ENCODE assay signal across 26 cellular contexts in genomic region chr15:78550815-78551214, GRCh38. TPM values are rescaled to one million over a fixed set of nuclear protein-coding genes. Genes with fewer than 3 reads are reported as not detected.
A peak's percentile ranks its signal among the peaks of the same experiment; 100 is the strongest.
DNase-seq lines count a peak whose midpoint lies in the region; ATAC-seq, FAIRE-seq and TF ChIP-seq lines count a peak whose summit lies in the region.
"Had no signal": no experiment of that assay in that cellular context is flagged by ENCODE, and none has a peak within 500 bp of the region (broad histone marks: within the 10 kb centered on the region; RNA-seq: fewer than 3 reads in every experiment).

No MANE protein-coding gene starts in this region.

- peaks cover 17% of the 10 kb centered on the region for H3K4me1 Mint-ChIP-seq in nephron progenitor cell
- H3K4me1 Mint-ChIP-seq: CD8-positive, alpha-beta memory T cell had no signal

- no peaks in the 10 kb centered on the region for H3K9me2 ChIP-seq in MM.1S (replicated peaks; ENCODE audit: insufficient read depth, low read length)

- POLR2A ChIA-PET in HepG2 (lab: Yijun Ruan, JAX), result interaction anchor here (3.0 kb wide), 1 partner anchor 10 kb away, joined by 15 read pairs; the partner anchor contains the start of gene PSMA4

- H3K4me3 Mint-ChIP-seq in nephron progenitor cell, result no peak overlapping the region
- H3K4me3 Mint-ChIP-seq: CD14-positive monocyte; CD4-positive, alpha-beta T cell; CD8-positive, alpha-beta memory T cell; HFFc6 had no signal

- ATAC-seq in HepG2 (no peak), right lobe of liver (no peak), GM19324 (IDR thresholded peaks at IDR 0.05; ENCODE audit: low FRiP score, unreplicated experiment) (no peak), GM18498 (IDR thresholded peaks at IDR 0.05; ENCODE audit: unreplicated experiment) (no peak)

- no TSS peak for BruUV-seq in HepG2 (replicated peaks; lab: Mats Ljungman, UMichigan)

- FAIRE-seq in HepG2 (lab: Jason Lieb, UNC), result no peak
- FAIRE-seq: D721Med, GM18507, H54 had no signal

- peaks cover 4% of the 10 kb centered on the region for H3K27me3 Mint-ChIP-seq in nephron progenitor cell (ENCODE audit: low read depth, poor library complexity)
- H3K27me3 Mint-ChIP-seq: CD4-positive, alpha-beta T cell had no signal

- H3K36me3 ChIP-seq in HepG2 (replicated peaks in 1 of 2; ENCODE audit: control insufficient read depth in 1 of 2, insufficient read depth in 2 of 2, low read length in 2 of 2), result peaks cover 11 to 24% of the 10 kb centered on the region in 2 experiments
- peaks cover 4 to 40% (median 27%) of the 10 kb centered on the region in 4 donors for H3K36me3 ChIP-seq in right lobe of liver
- H3K36me3 ChIP-seq in MM.1S (replicated peaks; ENCODE audit: insufficient read depth, low read length), result peaks cover 11% of the 10 kb centered on the region; the same call in 1 of the 2 replicates

- TF ChIP-seq EP300 in HepG2 (IDR thresholded peaks at IDR 0.05; ENCODE audit: low read depth in 2 of 2, low read length in 2 of 2) (no peak), HepG2 (CRISPR knock-in tag; IDR thresholded peaks at IDR 0.05; ENCODE audit: borderline replicate concordance) (no peak)

- TF ChIP-seq RAD21 in HepG2 (CRISPR knock-in tag; IDR thresholded peaks at IDR 0.05), result no peak

- intact Hi-C loops in HepG2 (cut with micrococcal nuclease; ENCODE audit: unreplicated experiment), result no loop called here
- intact Hi-C loops in right lobe of liver (cut with DNase I), result no loop called here

- CTCF ChIA-PET in HepG2 (lab: Yijun Ruan, JAX; ENCODE audit: low intra/inter-chr PET ratio, low total read pairs), result no interaction called here

- no peak overlapping the region for H2AFZ ChIP-seq in HepG2 (ENCODE audit: low read length)
- no peak overlapping the region for H2AFZ ChIP-seq in MM.1S (ENCODE audit: low read length)

- H3K27ac ChIP-seq in HepG2 (ENCODE audit: extremely low read length, insufficient read depth, low read length) (no peak overlapping the region), right lobe of liver (no peak overlapping the region), MM.1S (ENCODE audit: low read length) (peak overlapping the region; percentile 65)
- H3K27ac ChIP-seq: A549; BLaER1 treated with 17β-estradiol and CSF1 and Interleukin-3, amounts not matched to agents 10 nM and 100 nM had no signal

- TF ChIP-seq CTCF in HepG2 (CRISPR knock-in tag; IDR thresholded peaks at IDR 0.05) (no peak), right lobe of liver (IDR thresholded peaks at IDR 0.05) (no peak), MM.1S (IDR thresholded peaks at IDR 0.05; ENCODE audit: low read length) (no peak), nephron progenitor cell (IDR thresholded peaks at IDR 0.05) (no peak)

- H3K79me2 ChIP-seq in HepG2 (ENCODE audit: insufficient read depth, low read length) (no peaks in the 10 kb centered on the region), MM.1S (ENCODE audit: low read length) (peaks cover 9% of the 10 kb centered on the region)

- peaks cover 29% of the 10 kb centered on the region for H3F3A ChIP-seq in MM.1S (ENCODE audit: insufficient read depth, low read length)

- whole genome bisulfite sequencing in HepG2 (ENCODE audit: low lambda C conversion rate), result 82% methylated on average over 3 of the region's 3 CpGs
- WGBS in right lobe of liver (ENCODE audit: insufficient coverage, low coverage, low lambda C conversion rate, missing lambda C conversion rate), result 76% methylated on average over 3 of the region's 3 CpGs

- H3K27ac Mint-ChIP-seq in nephron progenitor cell, result peak overlapping the region; percentile 46
- H3K27ac Mint-ChIP-seq: CD4-positive, alpha-beta T cell; HFFc6 had no signal

- peaks cover 39% of the 10 kb centered on the region for H3K36me3 Mint-ChIP-seq in nephron progenitor cell (ENCODE audit: low read depth)

- H3K27me3 ChIP-seq in HepG2 (ENCODE audit: control insufficient read depth in 1 of 2, insufficient read depth in 2 of 2, low read length in 2 of 2) (no peaks in the 10 kb centered on the region), right lobe of liver (no peaks in the 10 kb centered on the region), MM.1S (replicated peaks; ENCODE audit: insufficient read depth, low read length) (no peaks in the 10 kb centered on the region)
- H3K27me3 ChIP-seq: BE2C; BLaER1 treated with 17β-estradiol and CSF1 and Interleukin-3, amounts not matched to agents 10 nM and 100 nM had no signal

- H3K4me2 ChIP-seq in HepG2 (ENCODE audit: low read depth, low read length) (no peak overlapping the region), MM.1S (ENCODE audit: low read depth, low read length) (peak overlapping the region; percentile 60)
- H3K4me2 ChIP-seq: A549; BLaER1 treated with 17β-estradiol and CSF1 and Interleukin-3, amounts not matched to agents 10 nM and 100 nM had no signal

- H3K9me3 Mint-ChIP-seq in nephron progenitor cell, result no peaks in the 10 kb centered on the region
- H3K9me3 Mint-ChIP-seq: CD14-positive monocyte; CD4-positive, alpha-beta T cell; CD8-positive, alpha-beta memory T cell; HFFc6 had no signal

- no peaks in the 10 kb centered on the region for H4K20me1 ChIP-seq in HepG2 (ENCODE audit: insufficient read depth, low read length)
- no peaks in the 10 kb centered on the region for H4K20me1 ChIP-seq in MM.1S (ENCODE audit: insufficient read depth, low read length)

- no peak for TF ChIP-seq POLR2A in HepG2 (IDR thresholded peaks at IDR 0.05; ENCODE audit: insufficient read depth in 1 of 2, low read depth in 2 of 2, low read length in 2 of 2)
- no peak for TF ChIP-seq POLR2A in right lobe of liver (IDR thresholded peaks at IDR 0.05)

- H3K9me3 ChIP-seq in HepG2 (ENCODE audit: low read length) (no peaks in the 10 kb centered on the region), right lobe of liver (no peaks in the 10 kb centered on the region), MM.1S (replicated peaks; ENCODE audit: insufficient read depth, low read length) (no peaks in the 10 kb centered on the region)
- H3K9me3 ChIP-seq: A549; BE2C; BLaER1 treated with 17β-estradiol and CSF1 and Interleukin-3, amounts not matched to agents 10 nM and 100 nM; HAP-1 had no signal

- H3K4me1 ChIP-seq in HepG2 (ENCODE audit: insufficient read depth, low read length) (no peaks in the 10 kb centered on the region), right lobe of liver (no peaks in the 10 kb centered on the region), MM.1S (ENCODE audit: low read length) (peaks cover 34% of the 10 kb centered on the region)
- H3K4me1 ChIP-seq: A549; BE2C; BLaER1 treated with 17β-estradiol and CSF1 and Interleukin-3, amounts not matched to agents 10 nM and 100 nM; HAP-1 had no signal

- DNase-seq in HepG2 (ENCODE audit: low spot score) (no peak), right lobe of liver (no peak), MM.1S (no peak), nephron progenitor cell (no peak)
- no peak for DNase-seq in activated CD8-positive, alpha-beta memory T cell treated with anti-CD3 and anti-CD28 coated beads, Interleukin-2, amount 50 U/mL, for 4 hours
- DNase-seq: 8988T; ACHN; AML-193; BE2C; CD4-positive, alpha-beta T cell; CD8-positive, alpha-beta memory T cell; DMS 273 treated with DMSO at 0.1 percent for 48 hours; DMS79; EL; GDM1; GOT3; HFFc6 had no signal

- no peak overlapping the region for H3K4me3 ChIP-seq in HepG2 (replicated peaks in 1 of 3; ENCODE audit: insufficient read depth in 1 of 3, low read depth in 2 of 3, low read length in 3 of 3)
- no peak overlapping the region for H3K4me3 ChIP-seq in right lobe of liver
- H3K4me3 ChIP-seq in MM.1S (ENCODE audit: low read length), result no peak overlapping the region
- H3K4me3 ChIP-seq: A549; BLaER1 treated with 17β-estradiol and CSF1 and Interleukin-3, amounts not matched to agents 10 nM and 100 nM; HAP-1 had no signal

- H3K9ac ChIP-seq in HepG2 (ENCODE audit: insufficient read depth, low read depth, low read length) (no peak overlapping the region), MM.1S (ENCODE audit: low read length) (0 out of 2 replicates have a peak overlapping the region, but pooled peaks have one; percentile 36)
- H3K9ac ChIP-seq: BLaER1 treated with 17β-estradiol and CSF1 and Interleukin-3, amounts not matched to agents 10 nM and 100 nM had no signal

- in situ Hi-C loops in HepG2 (cut with HindIII; ENCODE audit: extremely low pct_ligation_motif_present, low pct_unique_long_range_greater_than_20kb), result no loop called here

RNA-seq across cellular contexts. Expression of gene PSMA4, which starts 10.6 kb away (rescaled TPM):
- total RNA-seq in HepG2 (2016; rRNA removed; fragmentation: Illumina TruSeq; extraction: Trizol), result 404 and 667 TPM in 2 replicates
- 98.5 and 109 TPM in 2 replicates for total RNA-seq in HepG2 (2016; cell fraction: cytosol; rRNA removed; fragmentation: Illumina TruSeq; extraction: Trizol; ENCODE audit: low read depth)
- 403 and 697 TPM in 2 replicates for total RNA-seq in HepG2 (2016; cell fraction: insoluble cytoplasmic fraction; rRNA removed; fragmentation: Illumina TruSeq; extraction: Trizol)
- 140 and 147 TPM in 2 replicates for total RNA-seq in HepG2 (2016; cell fraction: membrane; rRNA removed; fragmentation: Illumina TruSeq; extraction: Trizol)
- total RNA-seq in HepG2 (2016; cell fraction: nucleus; rRNA removed; fragmentation: Illumina TruSeq; extraction: Trizol), result 134 and 137 TPM in 2 replicates
- 145 and 202 TPM in 2 replicates for polyA plus RNA-seq in HepG2 (2011; rRNA removed)
- 108 and 163 TPM in 2 replicates for polyA plus RNA-seq in HepG2 (2011; cell fraction: cytosol; rRNA removed)
- 36.7 and 54.6 TPM in 2 replicates for polyA plus RNA-seq in HepG2 (2011; cell fraction: nucleus; rRNA removed)
- 210 and 212 TPM in 2 replicates for polyA plus RNA-seq in HepG2 (2012)
- 100 and 107 TPM in 2 replicates for polyA plus RNA-seq in HepG2 (2016; cell fraction: cytosol; fragmentation: Illumina TruSeq; extraction: Trizol; ENCODE audit: low read depth)
- polyA plus RNA-seq in HepG2 (2016; cell fraction: insoluble cytoplasmic fraction; fragmentation: Illumina TruSeq; extraction: Trizol; ENCODE audit: low read depth), result 529 and 575 TPM in 2 replicates
- 98.3 and 108 TPM in 2 replicates for polyA plus RNA-seq in HepG2 (2016; cell fraction: membrane; fragmentation: Illumina TruSeq; extraction: Trizol; ENCODE audit: low read depth)
- polyA plus RNA-seq in HepG2 (2016; cell fraction: nucleus; fragmentation: Illumina TruSeq; extraction: Trizol; ENCODE audit: insufficient read depth, low read depth), result 162 and 169 TPM in 2 replicates
- polyA minus RNA-seq in HepG2 (2011; rRNA and poly(A)+ RNA removed; ENCODE audit: low replicate concordance), result 24.7 and 98.6 TPM in 2 replicates
- 56.3 and 58.1 TPM in 2 replicates for polyA minus RNA-seq in HepG2 (2011; cell fraction: cytosol; rRNA and poly(A)+ RNA removed)
- polyA minus RNA-seq in HepG2 (2011; cell fraction: nucleus; rRNA and poly(A)+ RNA removed), result 42.0 and 45.1 TPM in 2 replicates
- 100 to 1,000 TPM in 3 of 6 experiments, 10 to 100 TPM in 3; 66.1 to 147 (median 92.3) TPM for total RNA-seq in right lobe of liver

RNA-seq across cellular contexts. Expression of gene CHRNA5, which starts 14.5 kb away (rescaled TPM):
- 5.1 and 10.5 TPM in 2 replicates for total RNA-seq in HepG2 (2016; rRNA removed; fragmentation: Illumina TruSeq; extraction: Trizol)
- 2.6 and 4.4 TPM in 2 replicates for total RNA-seq in HepG2 (2016; cell fraction: cytosol; rRNA removed; fragmentation: Illumina TruSeq; extraction: Trizol; ENCODE audit: low read depth)
- 6.0 and 9.6 TPM in 2 replicates for total RNA-seq in HepG2 (2016; cell fraction: insoluble cytoplasmic fraction; rRNA removed; fragmentation: Illumina TruSeq; extraction: Trizol)
- 3.0 and 4.1 TPM in 2 replicates for total RNA-seq in HepG2 (2016; cell fraction: membrane; rRNA removed; fragmentation: Illumina TruSeq; extraction: Trizol)
- 9.4 and 11.0 TPM in 2 replicates for total RNA-seq in HepG2 (2016; cell fraction: nucleus; rRNA removed; fragmentation: Illumina TruSeq; extraction: Trizol)
- polyA plus RNA-seq in HepG2 (2011; rRNA removed), result 3.7 and 4.1 TPM in 2 replicates
- 1.4 and 2.7 TPM in 2 replicates for polyA plus RNA-seq in HepG2 (2011; cell fraction: cytosol; rRNA removed)
- 0.37 and 1.0 TPM in 2 replicates for polyA plus RNA-seq in HepG2 (2011; cell fraction: nucleus; rRNA removed)
- 3.7 and 3.8 TPM in 2 replicates for polyA plus RNA-seq in HepG2 (2012)
- polyA plus RNA-seq in HepG2 (2016; cell fraction: cytosol; fragmentation: Illumina TruSeq; extraction: Trizol; ENCODE audit: low read depth), result 0.54 and 1.3 TPM in 2 replicates
- polyA plus RNA-seq in HepG2 (2016; cell fraction: insoluble cytoplasmic fraction; fragmentation: Illumina TruSeq; extraction: Trizol; ENCODE audit: low read depth), result 4.2 and 7.2 TPM in 2 replicates
- 1.9 and 2.0 TPM in 2 replicates for polyA plus RNA-seq in HepG2 (2016; cell fraction: membrane; fragmentation: Illumina TruSeq; extraction: Trizol; ENCODE audit: low read depth)
- 14.9 and 16.7 TPM in 2 replicates for polyA plus RNA-seq in HepG2 (2016; cell fraction: nucleus; fragmentation: Illumina TruSeq; extraction: Trizol; ENCODE audit: insufficient read depth, low read depth)
- 1.4 and 13.3 TPM in 2 replicates for polyA minus RNA-seq in HepG2 (2011; rRNA and poly(A)+ RNA removed; ENCODE audit: low replicate concordance)
- polyA minus RNA-seq in HepG2 (2011; cell fraction: cytosol; rRNA and poly(A)+ RNA removed), result 1.4 and 1.5 TPM in 2 replicates
- polyA minus RNA-seq in HepG2 (2011; cell fraction: nucleus; rRNA and poly(A)+ RNA removed), result 0.99 and 1.3 TPM in 2 replicates
- total RNA-seq in right lobe of liver, result under 1 TPM in 5 of 6 experiments, not detected in 1; 0.19 to 0.56 (median 0.38) TPM
- polyA plus RNA-seq: CD14-positive monocyte had no signal

RNA-seq across cellular contexts. Expression of gene HYKK, which starts 43.4 kb away (rescaled TPM):
- total RNA-seq in HepG2 (2016; rRNA removed; fragmentation: Illumina TruSeq; extraction: Trizol) (5.4 and 6.5 TPM in 2 replicates), right lobe of liver (1 to 10 TPM; 3.7 to 8.9 (median 5.2) TPM)
- total RNA-seq in HepG2 (2016; cell fraction: cytosol; rRNA removed; fragmentation: Illumina TruSeq; extraction: Trizol; ENCODE audit: low read depth), result 5.6 and 5.8 TPM in 2 replicates
- total RNA-seq in HepG2 (2016; cell fraction: insoluble cytoplasmic fraction; rRNA removed; fragmentation: Illumina TruSeq; extraction: Trizol), result 5.2 and 6.7 TPM in 2 replicates
- 4.9 and 5.6 TPM in 2 replicates for total RNA-seq in HepG2 (2016; cell fraction: membrane; rRNA removed; fragmentation: Illumina TruSeq; extraction: Trizol)
- 2.7 and 3.7 TPM in 2 replicates for total RNA-seq in HepG2 (2016; cell fraction: nucleus; rRNA removed; fragmentation: Illumina TruSeq; extraction: Trizol)
- 3.5 and 3.6 TPM in 2 replicates for polyA plus RNA-seq in HepG2 (2011; rRNA removed)
- 1.8 and 3.1 TPM in 2 replicates for polyA plus RNA-seq in HepG2 (2011; cell fraction: cytosol; rRNA removed)
- 2.0 and 3.1 TPM in 2 replicates for polyA plus RNA-seq in HepG2 (2011; cell fraction: nucleus; rRNA removed)
- 2.5 and 4.5 TPM in 2 replicates for polyA plus RNA-seq in HepG2 (2012)
- 4.8 and 5.7 TPM in 2 replicates for polyA plus RNA-seq in HepG2 (2016; cell fraction: cytosol; fragmentation: Illumina TruSeq; extraction: Trizol; ENCODE audit: low read depth)
- polyA plus RNA-seq in HepG2 (2016; cell fraction: insoluble cytoplasmic fraction; fragmentation: Illumina TruSeq; extraction: Trizol; ENCODE audit: low read depth), result 6.6 and 8.7 TPM in 2 replicates
- polyA plus RNA-seq in HepG2 (2016; cell fraction: membrane; fragmentation: Illumina TruSeq; extraction: Trizol; ENCODE audit: low read depth), result 4.1 and 6.7 TPM in 2 replicates
- polyA plus RNA-seq in HepG2 (2016; cell fraction: nucleus; fragmentation: Illumina TruSeq; extraction: Trizol; ENCODE audit: insufficient read depth, low read depth), result 5.0 and 5.8 TPM in 2 replicates
- 2.5 and 7.9 TPM in 2 replicates for polyA minus RNA-seq in HepG2 (2011; rRNA and poly(A)+ RNA removed; ENCODE audit: low replicate concordance)
- polyA minus RNA-seq in HepG2 (2011; cell fraction: cytosol; rRNA and poly(A)+ RNA removed), result 2.1 and 2.3 TPM in 2 replicates
- polyA minus RNA-seq in HepG2 (2011; cell fraction: nucleus; rRNA and poly(A)+ RNA removed), result 4.1 and 5.7 TPM in 2 replicates
- polyA plus RNA-seq: CD14-positive monocyte had no signal
